ENCODE assay signal across 22 cellular contexts in genomic region chr4:141680060-141680459, GRCh38. TPM values are rescaled to one million over a fixed set of nuclear protein-coding genes. Genes with fewer than 3 reads are reported as not detected.
DNase-seq lines count a peak whose midpoint lies in the region; ATAC-seq, FAIRE-seq and TF ChIP-seq lines count a peak whose summit lies in the region.
"Had no signal": no experiment of that assay in that cellular context is flagged by ENCODE, and none has a peak within 500 bp of the region (broad histone marks: within the 10 kb centered on the region; RNA-seq: fewer than 3 reads in every experiment).

No MANE protein-coding gene starts in this region.

- TF ChIP-seq POLR2A in GM12878 (IDR thresholded peaks at IDR 0.05; ENCODE audit: low read depth, low read length): no peak

- peak; percentile 13 for FAIRE-seq in GM12878 (lab: Jason Lieb, UNC)
- FAIRE-seq: GM18507, HTR-8/SVneo had no signal

- no peaks in the 10 kb centered on the region for H3K9me2 ChIP-seq in Loucy (replicated peaks; ENCODE audit: low read depth, low read length)

- H3K9ac ChIP-seq in Loucy (ENCODE audit: low read depth, low read length, poor library complexity, severe bottlenecking) (no peak overlapping the region), GM12878 (ENCODE audit: control insufficient read depth, insufficient read depth, low read length) (no peak overlapping the region)

- H3K4me1 ChIP-seq in Loucy (ENCODE audit: insufficient read depth, low read length, poor library complexity, severe bottlenecking) (peaks cover 23% of the 10 kb centered on the region), GM12878 (ENCODE audit: control insufficient read depth, insufficient read depth, low read length) (no peaks in the 10 kb centered on the region), mucosa of descending colon (ENCODE audit: low read depth) (peaks cover 28% of the 10 kb centered on the region)

- H3K9me3 ChIP-seq in Loucy (ENCODE audit: insufficient read depth, low read depth, low read length): no peaks in the 10 kb centered on the region
- no peaks in the 10 kb centered on the region for H3K9me3 ChIP-seq in GM12878 (replicated peaks; ENCODE audit: control insufficient read depth, insufficient read depth, low read length)
- no peaks in the 10 kb centered on the region for H3K9me3 ChIP-seq in mucosa of descending colon
- H3K9me3 ChIP-seq: Caco-2 had no signal

- H2AFZ ChIP-seq in Loucy (ENCODE audit: low read length) (no peak overlapping the region), GM12878 (ENCODE audit: control insufficient read depth, low read depth, low read length) (no peak overlapping the region)

- H3K27ac Mint-ChIP-seq in MCF 10A (ENCODE audit: low read depth, unreplicated experiment): no peak overlapping the region
- H3K27ac Mint-ChIP-seq: CD4-positive, CD25-positive, alpha-beta regulatory T cell; T-helper 1 cell treated with Interleukin-12 subunit alpha and Interleukin-12 subunit beta and Interleukin-4 antibody, amounts not matched to agents 30 μg/mL and 1 μg/mL, for 36 hours had no signal

- TF ChIP-seq EP300 in GM12878 (IDR thresholded peaks at IDR 0.05; ENCODE audit: borderline replicate concordance in 1 of 2, control insufficient read depth in 1 of 2, low read depth in 2 of 2, low read length in 2 of 2): no peak

- H3K36me3 Mint-ChIP-seq in MCF 10A (ENCODE audit: insufficient read depth, unreplicated experiment): no peaks in the 10 kb centered on the region

- ATAC-seq in GM12878: no peak
- peak; percentile 19 for ATAC-seq in mucosa of descending colon
- no peak for ATAC-seq in HG02938 (IDR thresholded peaks at IDR 0.05; ENCODE audit: unreplicated experiment)
- ATAC-seq: PC-3 had no signal

- H3K4me2 ChIP-seq in Loucy (ENCODE audit: low read depth, low read length, poor library complexity, severe bottlenecking) (peak overlapping the region; percentile 4), GM12878 (ENCODE audit: control insufficient read depth, insufficient read depth) (no peak overlapping the region)

- H3K36me3 ChIP-seq in Loucy (ENCODE audit: insufficient read depth, low read length) (no peaks in the 10 kb centered on the region), GM12878 (ENCODE audit: control insufficient read depth in 2 of 2, insufficient read depth in 2 of 2, low read length in 1 of 2) (no peaks in the 10 kb centered on the region), mucosa of descending colon (ENCODE audit: low read depth) (no peaks in the 10 kb centered on the region)

- SMC1A ChIA-PET in GM12878 (lab: Charles Lee; ENCODE audit: uncharacterized antibody, unreplicated experiment): interaction anchor here (0.6 to 1.6 kb wide), 8 partner anchors 10 to 47 kb away, joined by 3 to 4 read pairs (median 3); no protein-coding TSS in a partner anchor

- no peaks in the 10 kb centered on the region for H3K79me2 ChIP-seq in Loucy (ENCODE audit: insufficient read depth, low read length)
- peaks cover 2% of the 10 kb centered on the region for H3K79me2 ChIP-seq in GM12878 (ENCODE audit: control insufficient read depth, insufficient read depth, low read length)

- CTCF ChIA-PET in GM12878 (lab: Yijun Ruan, JAX) (interaction anchor here (0.8 to 2.1 kb wide), 4 partner anchors 9 to 23 kb away, joined by 3 to 7 read pairs (median 4); no protein-coding TSS in a partner anchor), MCF 10A (lab: Yijun Ruan, JAX) (interaction anchor here (1.1 kb wide), 1 partner anchor 12 kb away, joined by 3 read pairs; no protein-coding TSS in a partner anchor)

- in situ Hi-C loops in GM12878 (cut with MboI): no loop called here

- H3K4me1 Mint-ChIP-seq in MCF 10A (ENCODE audit: insufficient read depth, unreplicated experiment): no peaks in the 10 kb centered on the region
- H3K4me1 Mint-ChIP-seq: CD4-positive, CD25-positive, alpha-beta regulatory T cell had no signal

- no peaks in the 10 kb centered on the region for H3K9me3 Mint-ChIP-seq in MCF 10A (ENCODE audit: unreplicated experiment)
- H3K9me3 Mint-ChIP-seq: T-helper 1 cell treated with Interleukin-12 subunit alpha and Interleukin-12 subunit beta and Interleukin-4 antibody, amounts not matched to agents 30 μg/mL and 1 μg/mL, for 36 hours had no signal

- RAD21 ChIA-PET in GM12878 (lab: Charles Lee; ENCODE audit: unreplicated experiment): interaction anchor here (0.6 to 1.2 kb wide), 2 partner anchors 18 to 496 kb away, joined by 3 read pairs; no protein-coding TSS in a partner anchor

- TF ChIP-seq RAD21 in GM12878 (IDR thresholded peaks at IDR 0.05; ENCODE audit: insufficient read depth, low read depth, low read length): no peak

- POLR2A ChIA-PET in GM12878 (lab: Charles Lee): no interaction called here
- POLR2A ChIA-PET in MCF 10A (lab: Yijun Ruan, JAX): interaction anchor here (1.0 kb wide), 1 partner anchor 9 kb away, joined by 3 read pairs; no protein-coding TSS in a partner anchor

- H3K4me3 ChIP-seq in Loucy (ENCODE audit: low read length, poor library complexity, severe bottlenecking) (no peak overlapping the region), GM12878 (no peak overlapping the region), mucosa of descending colon (no peak overlapping the region)

- H3K4me3 Mint-ChIP-seq in MCF 10A (ENCODE audit: unreplicated experiment): no peak overlapping the region
- H3K4me3 Mint-ChIP-seq: CD4-positive, CD25-positive, alpha-beta regulatory T cell; T-helper 1 cell treated with Interleukin-12 subunit alpha and Interleukin-12 subunit beta and Interleukin-4 antibody, amounts not matched to agents 30 μg/mL and 1 μg/mL, for 36 hours had no signal

- no peak for TF ChIP-seq CTCF in Loucy (conservative IDR thresholded peaks at IDR 0.05; ENCODE audit: low read length)
- TF ChIP-seq CTCF in GM12878 (IDR thresholded peaks at IDR 0.05 in 2 of 3, conservative IDR thresholded peaks at IDR 0.05 in 1 of 3; ENCODE audit: control insufficient read depth in 2 of 3, extremely low read depth in 1 of 3, insufficient read depth in 1 of 3, low read depth in 3 of 3, low read length in 3 of 3): no peak
- TF ChIP-seq CTCF in mucosa of descending colon (IDR thresholded peaks at IDR 0.05): no peak
- TF ChIP-seq CTCF in MCF 10A (IDR thresholded peaks at IDR 0.05; ENCODE audit: unreplicated experiment): no peak

- DNase-seq in GM12878 (ENCODE audit: low read depth, low spot score) (no peak), mucosa of descending colon (no peak), NK-92 (lab: John Stamatoyannopoulos, UW; ENCODE audit: unreplicated experiment) (no peak), HuH-7.5 (ENCODE audit: low spot score) (no peak), MCF 10A (ENCODE audit: unreplicated experiment) (no peak)
- DNase-seq: Caco-2; CD4-positive, CD25-positive, alpha-beta regulatory T cell; DMS153; GOT3; Kasumi-1; NCI-H1105 treated with DMSO at 0.1 percent for 48 hours; NCI-H1694 treated with DMSO at 0.1 percent for 48 hours; NCI-H510A; NCI-H748 treated with DMSO at 0.1 percent for 48 hours; PC-3; RPMI8226; SIG-M5 had no signal

- H4K20me1 ChIP-seq in Loucy (ENCODE audit: insufficient read depth, low read length, poor library complexity, severe bottlenecking) (no peaks in the 10 kb centered on the region), GM12878 (ENCODE audit: control insufficient read depth, insufficient read depth) (no peaks in the 10 kb centered on the region)

- H3K27me3 ChIP-seq in Loucy (ENCODE audit: insufficient read depth, low read length, poor library complexity, severe bottlenecking) (no peaks in the 10 kb centered on the region), GM12878 (replicated peaks in 1 of 2; ENCODE audit: control insufficient read depth in 2 of 2, insufficient read depth in 2 of 2, low read length in 1 of 2) (no peaks in the 10 kb centered on the region)

- no peaks in the 10 kb centered on the region for H3F3A ChIP-seq in Loucy (ENCODE audit: low read depth)

- intact Hi-C loops in GM12878 (cut with micrococcal nuclease; ENCODE audit: unreplicated experiment): no loop called here
- intact Hi-C loops in mucosa of descending colon (cut with DNase I, micrococcal nuclease): no loop called here
- intact Hi-C loops in MCF 10A (cut with micrococcal nuclease): no loop called here

- no peak overlapping the region for H3K27ac ChIP-seq in GM12878 (ENCODE audit: control insufficient read depth, insufficient read depth)

- no TSS peak for BruUV-seq in GM12878 (replicated peaks; lab: Mats Ljungman, UMichigan)
- BruUV-seq in MCF 10A (replicated peaks; lab: Mats Ljungman, UMichigan): no TSS peak

- no peaks in the 10 kb centered on the region for H3K27me3 Mint-ChIP-seq in MCF 10A (ENCODE audit: insufficient read depth, unreplicated experiment)
- H3K27me3 Mint-ChIP-seq: CD4-positive, CD25-positive, alpha-beta regulatory T cell had no signal

- 42% methylated on average over 4 of the region's 4 CpGs for WGBS in GM12878 (ENCODE audit: insufficient coverage, insufficient replicate concordance, low lambda C conversion rate, missing lambda C conversion rate)

TF ChIP-seq in GM12878, 131 proteins besides CTCF, POLR2A, EP300 and RAD21:
- no peak for TF ChIP-seq BRCA1 (IDR thresholded peaks at IDR 0.05; ENCODE audit: low read depth, low read length)

RNA-seq across cellular contexts. Expression of gene IL15, which starts 43.7 kb away (rescaled TPM):
- total RNA-seq in GM12878 (2013; cell fraction: nucleolus; rRNA removed): 99.5 and 111 TPM in 2 replicates
- 9.8 and 12.8 TPM in 2 replicates for total RNA-seq in GM12878 (2014; rRNA removed)
- total RNA-seq in GM12878 (2014; rRNA removed; fragmentation: Illumina TruSeq; extraction: Trizol): 7.1 and 9.2 TPM in 2 replicates
- 7.0 and 8.1 TPM in 2 replicates for total RNA-seq in GM12878 (2021)
- 4.7 TPM for polyA plus RNA-seq in GM12878 (2011; ENCODE audit: low read depth)
- 9.7 and 15.2 TPM in 2 replicates for polyA plus RNA-seq in GM12878 (2011; rRNA removed)
- polyA plus RNA-seq in GM12878 (2011; cell fraction: cytosol; rRNA removed): 2.6 and 3.0 TPM in 2 replicates
- polyA plus RNA-seq in GM12878 (2011; cell fraction: nucleus; rRNA removed): 16.0 and 16.7 TPM in 2 replicates
- 8.9 and 13.7 TPM in 2 replicates for polyA plus RNA-seq in GM12878 (2012)
- 6.4 and 9.3 TPM in 2 replicates for polyA plus RNA-seq in GM12878 (2014; fragmentation: Illumina TruSeq; extraction: Trizol)
- 1 to 10 TPM; 6.0 to 7.3 TPM for polyA plus RNA-seq in GM12878 (2014; fragmentation: Nextera tagmentation; extraction: Ambion mirVana)
- polyA plus RNA-seq in GM12878 (2014; rRNA removed): 9.0 and 9.2 TPM in 2 replicates
- 10 to 100 TPM; 10.6 to 11.4 TPM for polyA plus RNA-seq in GM12878 (2016; fragmentation: Nextera tagmentation; extraction: Ambion mirVana)
- 5.2 and 5.3 TPM in 2 replicates for polyA minus RNA-seq in GM12878 (2011; rRNA and poly(A)+ RNA removed)
- 2.8 and 2.9 TPM in 2 replicates for polyA minus RNA-seq in GM12878 (2011; cell fraction: cytosol; rRNA and poly(A)+ RNA removed)
- 19.3 and 29.9 TPM in 2 replicates for polyA minus RNA-seq in GM12878 (2011; cell fraction: nucleus; rRNA and poly(A)+ RNA removed)
- total RNA-seq in mucosa of descending colon: 10 to 100 TPM in 1 of 3 donors, 1 to 10 TPM in 2; 6.7 to 12.4 (median 7.2) TPM
- 0.51 and 1.3 TPM in 2 replicates for total RNA-seq in MCF 10A (2022)
- total RNA-seq: Caco-2 had no signal
